In genomic region chr3:49554639-49555265, GRCh38 we compare ENCODE assay signal across 8 cellular contexts. TPM values are rescaled to one million over a fixed set of nuclear protein-coding genes. Genes with fewer than 3 reads are reported as not detected.
A peak's percentile ranks its signal among the peaks of the same experiment; 100 is the strongest.
DNase-seq lines count a peak whose midpoint lies in the region; ATAC-seq and TF ChIP-seq lines count a peak whose summit lies in the region.

No MANE protein-coding gene starts in this region.

- H3K27me3 ChIP-seq in MG63, result no peaks in the 10 kb centered on the region
- peaks cover 0 to 53% (median 0%) of the 10 kb centered on the region in 7 donors for H3K27me3 ChIP-seq in heart right ventricle
- H3K27me3 ChIP-seq in rectal smooth muscle tissue (ENCODE audit: control insufficient read depth, insufficient read depth, low read length), result no peaks in the 10 kb centered on the region

- H3K9me3 ChIP-seq in MG63 (no peaks in the 10 kb centered on the region), heart right ventricle (peaks cover 0 to 4% (median 0%) of the 10 kb centered on the region in 11 donors)

- no peak overlapping the region for H3K27ac ChIP-seq in heart right ventricle
- H3K27ac ChIP-seq in rectal smooth muscle tissue (ENCODE audit: low read depth, low read length), result no peak overlapping the region

- TF ChIP-seq CTCF in heart right ventricle (IDR thresholded peaks at IDR 0.05), result no peak

- 1% methylated on average over 56 to 65 of the region's 65 CpGs for WGBS in heart right ventricle, 2 donors

- H3K4me1 ChIP-seq in heart right ventricle, result peaks cover 3 to 23% (median 18%) of the 10 kb centered on the region in 9 donors
- H3K4me1 ChIP-seq in rectal smooth muscle tissue (ENCODE audit: control insufficient read depth, insufficient read depth, low read length), result no peaks in the 10 kb centered on the region

- intact Hi-C loops in heart right ventricle (cut with DNase I), result loop anchor here in 1 of 10 donors (5.0 kb wide), 1 partner anchor 98 kb away; no protein-coding TSS in a partner anchor

- peak overlapping the region; percentile 38 for H3K4me3 ChIP-seq in MG63
- H3K4me3 ChIP-seq in heart right ventricle, result peak overlapping the region in 9 of 10 donors; percentile 23 to 83 (median 60)
- H3K4me3 ChIP-seq in rectal smooth muscle tissue (ENCODE audit: low read length), result peak overlapping the region; percentile 54

- no peak overlapping the region for H3K9ac ChIP-seq in rectal smooth muscle tissue (ENCODE audit: low read length)

- DNase-seq in ELF-1 (ENCODE audit: low read depth, low spot score) (peak; percentile 52), MG63 (no peak), activated gamma-delta T cell (lab: John Stamatoyannopoulos, UW) (peak; percentile 58), heart right ventricle (peak; percentile 40 to 72), HCEC 1CT (no peak), A172 (ENCODE audit: low spot score) (no peak)

- no peaks in the 10 kb centered on the region for H3K36me3 ChIP-seq in MG63
- no peaks in the 10 kb centered on the region for H3K36me3 ChIP-seq in heart right ventricle
- no peaks in the 10 kb centered on the region for H3K36me3 ChIP-seq in rectal smooth muscle tissue (ENCODE audit: control insufficient read depth, insufficient read depth, low read length)

- ATAC-seq in GM21723 (IDR thresholded peaks at IDR 0.05; ENCODE audit: unreplicated experiment) (peak; percentile 51), heart right ventricle (peak; percentile 14 to 75 (median 58))

RNA-seq across cellular contexts. Expression of gene BSN, which starts 0.5 kb away (rescaled TPM):
- 0.05 and 0.23 TPM in 2 replicates for total RNA-seq in MG63 (2014; rRNA removed; shearing (Covaris generic); ENCODE audit: low replicate concordance)
- total RNA-seq in heart right ventricle, result 1 to 10 TPM in 4 of 10 donors, under 1 TPM in 6; 0.17 to 1.4 (median 0.68) TPM
- under 1 TPM; 0.06 to 0.37 TPM for polyA plus RNA-seq in heart right ventricle
- total RNA-seq in A172 (2014; rRNA removed; shearing (Covaris generic)), result 0.10 and 0.12 TPM in 2 replicates

Comparison
In these comparisons a context has a peak if more than half of its experiments do, and no peak if none do; other contexts are left out.
1. DNase-seq: peak in ELF-1 (single experiment), activated gamma-delta T cell (single experiment) and heart right ventricle (2 of 2); none in MG63 (single experiment), HCEC 1CT (single experiment) and A172 (single experiment).
2. Peak in every context shown above with its lines, with median percentiles within 50 percentile points of each other: H3K4me3 ChIP-seq.